6 cellular contexts compared by ENCODE assay signal in genomic region chr12:8805487-8805886, GRCh38. TPM values are rescaled to one million over a fixed set of nuclear protein-coding genes. Genes with fewer than 3 reads are reported as not detected.
"Had no signal": no experiment of that assay in that cellular context is flagged by ENCODE, and none has a peak within 500 bp of the region (broad histone marks: within the 10 kb centered on the region; RNA-seq: fewer than 3 reads in every experiment).

No MANE protein-coding gene starts in this region.

RNA-seq across cellular contexts. Expression of gene A2ML1, which starts 16.9 kb away (rescaled TPM):
- total RNA-seq: HepG2, IMR-90, NCI-H460, Right ventricle myocardium inferior, RPMI7951, SJCRH30 had no signal
- polyA plus RNA-seq: HepG2, IMR-90 had no signal
